ENCODE assay signal across 14 cellular contexts in the genomic region with DNA sequence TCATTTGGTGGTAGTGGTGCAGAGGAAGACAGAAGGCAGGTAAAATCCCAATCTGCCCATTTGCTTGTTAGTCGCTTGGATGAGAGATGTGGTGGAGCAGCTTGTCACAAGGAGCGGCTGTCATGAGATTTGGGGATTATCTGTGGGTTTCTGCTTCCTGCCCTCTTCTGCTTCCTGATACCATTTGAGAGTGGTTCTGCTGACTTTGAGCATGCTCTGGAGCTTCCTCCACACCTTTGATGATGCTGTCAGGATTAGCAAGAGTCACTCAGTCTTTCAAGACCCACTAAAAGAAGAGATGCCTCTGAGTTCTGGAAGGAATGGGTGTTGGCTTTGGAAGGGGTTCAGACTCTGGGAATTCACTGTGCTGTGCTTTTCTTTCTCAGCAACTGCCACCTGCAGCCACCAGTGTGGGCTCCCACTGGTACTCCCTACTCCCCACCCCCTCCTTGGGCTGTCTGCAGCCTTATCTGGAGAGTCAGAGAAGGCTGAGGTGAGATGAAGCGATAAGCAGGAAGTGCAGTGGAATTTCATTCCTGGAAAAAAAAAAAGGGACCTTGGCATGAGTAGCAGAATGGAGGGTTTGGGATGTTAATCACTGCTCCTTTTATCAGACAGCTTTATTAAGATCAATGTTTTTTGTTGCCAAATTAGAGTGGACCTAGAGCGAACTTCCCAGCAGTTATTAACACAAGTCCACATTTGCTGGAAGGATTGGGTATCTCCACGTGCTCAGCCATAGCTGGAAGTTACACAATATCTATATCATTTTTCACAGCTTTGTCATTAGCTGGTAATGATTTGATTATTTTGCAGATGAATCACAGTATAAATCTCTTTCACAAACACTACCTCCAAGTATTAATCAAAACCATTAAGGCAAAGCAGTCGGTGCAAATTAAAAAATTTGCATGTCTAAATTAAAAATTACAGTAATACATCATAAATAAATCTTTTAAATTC.
DNase-seq lines count a peak whose midpoint lies in the region; ATAC-seq and TF ChIP-seq lines count a peak whose summit lies in the region.
"Had no signal": no experiment of that assay in that cellular context is flagged by ENCODE, and none has a peak within 500 bp of the region (broad histone marks: within the 10 kb centered on the region; RNA-seq: fewer than 3 reads in every experiment).

No MANE protein-coding gene starts in this region.

- no peak overlapping the region for H3K4me2 ChIP-seq in SK-N-SH
- H3K4me2 ChIP-seq: smooth muscle cell had no signal

- no peaks in the 10 kb centered on the region for H4K20me1 ChIP-seq in SK-N-SH (ENCODE audit: insufficient read depth)

- no peaks in the 10 kb centered on the region for H3K9me3 ChIP-seq in SK-N-SH

- no peak overlapping the region for H3K9ac ChIP-seq in SK-N-SH

- H3K4me1 ChIP-seq in SK-N-SH (ENCODE audit: control insufficient read depth in 1 of 2, insufficient read depth in 2 of 2, low read depth in 1 of 2, low read length in 1 of 2): peaks cover 0 to 3% of the 10 kb centered on the region in 2 experiments; a peak in 1 of 4 replicates

- peak overlapping the region in 1 of 2 donors; percentile 23 for H3K27ac Mint-ChIP-seq in effector memory CD8-positive, alpha-beta T cell

- H3K36me3 Mint-ChIP-seq in effector memory CD8-positive, alpha-beta T cell (ENCODE audit: insufficient read depth): peaks cover 4% of the 10 kb centered on the region

- H2AFZ ChIP-seq in SK-N-SH (ENCODE audit: low read depth): no peak overlapping the region

- no peaks in the 10 kb centered on the region for H3K27me3 Mint-ChIP-seq in effector memory CD8-positive, alpha-beta T cell

- peaks cover 0 to 3% of the 10 kb centered on the region in 2 donors for H3K9me3 Mint-ChIP-seq in effector memory CD8-positive, alpha-beta T cell
- H3K9me3 Mint-ChIP-seq: neural crest cell had no signal

- POLR2A ChIA-PET in SK-N-SH (lab: Yijun Ruan, JAX): no interaction called here

- no peaks in the 10 kb centered on the region for H3F3A ChIP-seq in SK-N-SH (replicated peaks; ENCODE audit: insufficient read depth)

- no peak overlapping the region for H3K4me3 ChIP-seq in SK-N-SH (ENCODE audit: low read depth in 2 of 2, low read length in 1 of 2)
- H3K4me3 ChIP-seq: smooth muscle cell had no signal

- CTCF ChIA-PET in SK-N-SH (lab: Yijun Ruan, JAX): interaction anchor here (0.6 to 1.1 kb wide), 4 partner anchors 12 to 161 kb away, joined by 3 read pairs; no protein-coding TSS in a partner anchor

- H3K4me3 Mint-ChIP-seq in effector memory CD8-positive, alpha-beta T cell: no peak overlapping the region
- H3K4me3 Mint-ChIP-seq: neural crest cell had no signal

- 40% methylated on average over 6 of the region's 6 CpGs for WGBS in SK-N-SH (ENCODE audit: low lambda C conversion rate)

- no peak for TF ChIP-seq EP300 in SK-N-SH (IDR thresholded peaks at IDR 0.05; ENCODE audit: borderline replicate concordance in 1 of 2, low read depth in 1 of 2, low read length in 1 of 2)

- TF ChIP-seq RAD21 in SK-N-SH (IDR thresholded peaks at IDR 0.05; ENCODE audit: low read length): no peak

- H3K27ac ChIP-seq in SK-N-SH (ENCODE audit: low read depth in 2 of 2, low read length in 1 of 2): no peak overlapping the region

- no peaks in the 10 kb centered on the region for H3K36me3 ChIP-seq in SK-N-SH (replicated peaks in 1 of 2; ENCODE audit: control insufficient read depth in 1 of 2, insufficient read depth in 2 of 2, low read length in 1 of 2)

- DNase-seq in activated effector memory CD4-positive, alpha-beta T cell treated with anti-CD3 and anti-CD28 coated beads, Interleukin-2, amount 50 U/mL, for 16 hours: peak; percentile 59
- no peak for DNase-seq in activated effector memory CD4-positive, alpha-beta T cell treated with Interleukin-2 at 50 U/mL for 16 hours
- DNase-seq in SK-N-SH (no peak), EL (no peak)
- DNase-seq in effector memory CD8-positive, alpha-beta T cell: no peak
- peak; percentile 1 for DNase-seq in stimulated activated naive CD4-positive, alpha-beta T cell treated with Interleukin-2 at 50 U/mL for 16 hours (lab: John Stamatoyannopoulos, UW)
- DNase-seq: activated CD4-positive, CD25-positive, alpha-beta regulatory T cell; foreskin fibroblast; kidney glomerular epithelial cell had no signal

- no peaks in the 10 kb centered on the region for H3K9me2 ChIP-seq in SK-N-SH

- no peak for TF ChIP-seq POLR2A in GM18505 (IDR thresholded peaks at IDR 0.05; ENCODE audit: borderline replicate concordance, extremely low read depth, insufficient read depth, insufficient read length)

- no peak for TF ChIP-seq CTCF in SK-N-SH (IDR thresholded peaks at IDR 0.05)

- peak; percentile 46 for ATAC-seq in effector memory CD8-positive, alpha-beta T cell (replicated peaks)
- ATAC-seq in GM18505 (IDR thresholded peaks at IDR 0.05; ENCODE audit: unreplicated experiment): no peak
- no peak for ATAC-seq in HG03135 (IDR thresholded peaks at IDR 0.05; ENCODE audit: unreplicated experiment)
- ATAC-seq: Right ventricle myocardium inferior had no signal

- H3K27me3 ChIP-seq in SK-N-SH (ENCODE audit: insufficient read depth): no peaks in the 10 kb centered on the region

- peaks cover 11 to 32% of the 10 kb centered on the region in 2 donors for H3K4me1 Mint-ChIP-seq in effector memory CD8-positive, alpha-beta T cell (ENCODE audit: low read depth in 2 of 2)
- H3K4me1 Mint-ChIP-seq: neural crest cell had no signal

- no peaks in the 10 kb centered on the region for H3K79me2 ChIP-seq in SK-N-SH (ENCODE audit: insufficient read depth)

TF ChIP-seq in SK-N-SH, 30 proteins besides CTCF, POLR2A, EP300 and RAD21:
- TF ChIP-seq SIN3A (IDR thresholded peaks at IDR 0.05; ENCODE audit: borderline replicate concordance, low read depth, low read length) (no peak), GATA2 (CRISPR knock-in tag; IDR thresholded peaks at IDR 0.05) (0 out of 2 replicates have a peak, but pooled peaks have one; percentile 20), TCF12 (IDR thresholded peaks at IDR 0.05) (no peak)
- TF ChIP-seq, protein P1, sequence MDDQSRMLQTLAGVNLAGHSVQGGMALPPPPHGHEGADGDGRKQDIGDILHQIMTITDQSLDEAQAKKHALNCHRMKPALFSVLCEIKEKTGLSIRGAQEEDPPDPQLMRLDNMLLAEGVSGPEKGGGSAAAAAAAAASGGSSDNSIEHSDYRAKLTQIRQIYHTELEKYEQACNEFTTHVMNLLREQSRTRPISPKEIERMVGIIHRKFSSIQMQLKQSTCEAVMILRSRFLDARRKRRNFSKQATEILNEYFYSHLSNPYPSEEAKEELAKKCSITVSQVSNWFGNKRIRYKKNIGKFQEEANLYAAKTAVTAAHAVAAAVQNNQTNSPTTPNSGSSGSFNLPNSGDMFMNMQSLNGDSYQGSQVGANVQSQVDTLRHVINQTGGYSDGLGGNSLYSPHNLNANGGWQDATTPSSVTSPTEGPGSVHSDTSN (IDR thresholded peaks at IDR 0.05): no peak
- TF ChIP-seq, protein P2, sequence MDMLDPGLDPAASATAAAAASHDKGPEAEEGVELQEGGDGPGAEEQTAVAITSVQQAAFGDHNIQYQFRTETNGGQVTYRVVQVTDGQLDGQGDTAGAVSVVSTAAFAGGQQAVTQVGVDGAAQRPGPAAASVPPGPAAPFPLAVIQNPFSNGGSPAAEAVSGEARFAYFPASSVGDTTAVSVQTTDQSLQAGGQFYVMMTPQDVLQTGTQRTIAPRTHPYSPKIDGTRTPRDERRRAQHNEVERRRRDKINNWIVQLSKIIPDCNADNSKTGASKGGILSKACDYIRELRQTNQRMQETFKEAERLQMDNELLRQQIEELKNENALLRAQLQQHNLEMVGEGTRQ (IDR thresholded peaks at IDR 0.05; ENCODE audit: borderline replicate concordance, low read depth, low read length): no peak
- TF ChIP-seq, protein P3, sequence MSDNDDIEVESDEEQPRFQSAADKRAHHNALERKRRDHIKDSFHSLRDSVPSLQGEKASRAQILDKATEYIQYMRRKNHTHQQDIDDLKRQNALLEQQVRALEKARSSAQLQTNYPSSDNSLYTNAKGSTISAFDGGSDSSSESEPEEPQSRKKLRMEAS (IDR thresholded peaks at IDR 0.05; ENCODE audit: low read depth): no peak

Comparison
In these comparisons a context has a peak if more than half of its experiments do, and no peak if none do; other contexts are left out.
1. DNase-seq: peak in activated effector memory CD4-positive, alpha-beta T cell treated with anti-CD3 and anti-CD28 coated beads, Interleukin-2, amount 50 U/mL, for 16 hours (single experiment) and stimulated activated naive CD4-positive, alpha-beta T cell treated with Interleukin-2 at 50 U/mL for 16 hours (single experiment); none in activated effector memory CD4-positive, alpha-beta T cell treated with Interleukin-2 at 50 U/mL for 16 hours (single experiment), SK-N-SH (single experiment), effector memory CD8-positive, alpha-beta T cell (0 of 3) and EL (single experiment).